17 cellular contexts compared by ENCODE assay signal in genomic region chrX:15382809-15383208, GRCh38. TPM values are rescaled to one million over a fixed set of nuclear protein-coding genes. Genes with fewer than 3 reads are reported as not detected.
A peak's percentile ranks its signal among the peaks of the same experiment; 100 is the strongest.
DNase-seq lines count a peak whose midpoint lies in the region; TF ChIP-seq lines count a peak whose summit lies in the region.
"Had no signal": no experiment of that assay in that cellular context is flagged by ENCODE, and none has a peak within 500 bp of the region (broad histone marks: within the 10 kb centered on the region; RNA-seq: fewer than 3 reads in every experiment).

No MANE protein-coding gene starts in this region.

- H3K9me3 ChIP-seq in breast epithelium (no peaks in the 10 kb centered on the region), endodermal cell (ENCODE audit: control insufficient read depth, low read length) (no peaks in the 10 kb centered on the region)
- H3K9me3 ChIP-seq: adrenal gland, gastroesophageal sphincter had no signal

- H3K4me1 ChIP-seq in breast epithelium: no peaks in the 10 kb centered on the region
- no peaks in the 10 kb centered on the region for H3K4me1 ChIP-seq in endodermal cell (ENCODE audit: control insufficient read depth, insufficient read depth, low read length)
- H3K4me1 ChIP-seq: adrenal gland, gastroesophageal sphincter had no signal

- CTCF ChIA-PET in MCF 10A (lab: Yijun Ruan, JAX): interaction anchor here (0.6 to 1.5 kb wide), 7 partner anchors 12 to 89 kb away, joined by 3 to 6 read pairs (median 3); no protein-coding TSS in a partner anchor

- TF ChIP-seq POLR2A in breast epithelium (IDR thresholded peaks at IDR 0.05): no peak

- POLR2A ChIA-PET in MCF 10A (lab: Yijun Ruan, JAX): no interaction called here

- H3K4me3 ChIP-seq in breast epithelium: peak overlapping the region in 2 of 3 donors; percentile 26 to 34
- no peak overlapping the region for H3K4me3 ChIP-seq in endodermal cell (ENCODE audit: low read length)
- H3K4me3 ChIP-seq: adrenal gland, gastroesophageal sphincter had no signal

- no peaks in the 10 kb centered on the region for H3K36me3 ChIP-seq in breast epithelium
- H3K36me3 ChIP-seq in endodermal cell (ENCODE audit: control insufficient read depth, insufficient read depth, low read length): no peaks in the 10 kb centered on the region
- H3K36me3 ChIP-seq: adrenal gland, gastroesophageal sphincter had no signal

- no peak overlapping the region for H3K27ac Mint-ChIP-seq in MCF 10A (ENCODE audit: low read depth, unreplicated experiment)
- H3K27ac Mint-ChIP-seq in endodermal cell: no peak overlapping the region
- H3K27ac Mint-ChIP-seq in progenitor cell of endocrine pancreas: no peak overlapping the region
- H3K27ac Mint-ChIP-seq in T-helper 2 cell treated with Interferon-gamma antibody and Interleukin-4, amounts not matched to agents 5 μg/mL and 100 μg/mL, for 36 hours: no peak overlapping the region
- H3K27ac Mint-ChIP-seq: CD8-positive, alpha-beta T cell; natural killer cell; WTC11 had no signal

- no peaks in the 10 kb centered on the region for H3K4me1 Mint-ChIP-seq in MCF 10A (ENCODE audit: insufficient read depth, unreplicated experiment)
- H3K4me1 Mint-ChIP-seq in endodermal cell: peaks cover 7% of the 10 kb centered on the region
- peaks cover 9% of the 10 kb centered on the region for H3K4me1 Mint-ChIP-seq in progenitor cell of endocrine pancreas (ENCODE audit: low read depth)
- no peaks in the 10 kb centered on the region for H3K4me1 Mint-ChIP-seq in T-helper 2 cell treated with Interferon-gamma antibody and Interleukin-4, amounts not matched to agents 5 μg/mL and 100 μg/mL, for 36 hours (ENCODE audit: low read depth)
- H3K4me1 Mint-ChIP-seq: central memory CD8-positive, alpha-beta T cell; natural killer cell had no signal

- H3K4me3 Mint-ChIP-seq in MCF 10A (ENCODE audit: unreplicated experiment) (no peak overlapping the region), endodermal cell (no peak overlapping the region), progenitor cell of endocrine pancreas (ENCODE audit: low read depth) (no peak overlapping the region)
- no peak overlapping the region for H3K4me3 Mint-ChIP-seq in T-helper 2 cell treated with Interferon-gamma antibody and Interleukin-4, amounts not matched to agents 5 μg/mL and 100 μg/mL, for 36 hours
- H3K4me3 Mint-ChIP-seq: CD8-positive, alpha-beta T cell; central memory CD8-positive, alpha-beta T cell; natural killer cell; WTC11 had no signal

- H3K27me3 Mint-ChIP-seq in MCF 10A (ENCODE audit: insufficient read depth, unreplicated experiment): peaks cover 42% of the 10 kb centered on the region
- no peaks in the 10 kb centered on the region for H3K27me3 Mint-ChIP-seq in endodermal cell (ENCODE audit: insufficient read depth)
- no peaks in the 10 kb centered on the region for H3K27me3 Mint-ChIP-seq in progenitor cell of endocrine pancreas
- H3K27me3 Mint-ChIP-seq in T-helper 2 cell treated with Interferon-gamma antibody and Interleukin-4, amounts not matched to agents 5 μg/mL and 100 μg/mL, for 36 hours (ENCODE audit: low read depth): no peaks in the 10 kb centered on the region

- H3K9me3 Mint-ChIP-seq in MCF 10A (ENCODE audit: unreplicated experiment): no peaks in the 10 kb centered on the region
- no peaks in the 10 kb centered on the region for H3K9me3 Mint-ChIP-seq in endodermal cell
- no peaks in the 10 kb centered on the region for H3K9me3 Mint-ChIP-seq in progenitor cell of endocrine pancreas (ENCODE audit: low read depth)
- H3K9me3 Mint-ChIP-seq in T-helper 2 cell treated with Interferon-gamma antibody and Interleukin-4, amounts not matched to agents 5 μg/mL and 100 μg/mL, for 36 hours: no peaks in the 10 kb centered on the region
- H3K9me3 Mint-ChIP-seq: CD8-positive, alpha-beta T cell; central memory CD8-positive, alpha-beta T cell; natural killer cell; WTC11 had no signal

- H3K9ac ChIP-seq in endodermal cell (ENCODE audit: extremely low read depth, low read length, poor library complexity, severe bottlenecking): no peak overlapping the region

- intact Hi-C loops in breast epithelium (cut with DNase I; ENCODE audit: low total_unique reads): no loop called here
- intact Hi-C loops in MCF 10A (cut with micrococcal nuclease): no loop called here
- intact Hi-C loops in posterior vena cava (cut with DNase I): no loop called here

- WGBS in endodermal cell (ENCODE audit: insufficient coverage in 1 of 2, insufficient read length in 1 of 2), 2 experiments: 82% methylated on average over 6 of the region's 8 CpGs; no CpG with 5 or more reads in 1 of the 2 experiments

- no TSS peak for BruUV-seq in MCF 10A (replicated peaks; lab: Mats Ljungman, UMichigan)

- H3K27ac ChIP-seq in breast epithelium (peak overlapping the region in 1 of 2 donors; percentile 68), endodermal cell (ENCODE audit: low read depth, low read length) (no peak overlapping the region)
- H3K27ac ChIP-seq: adrenal gland, gastroesophageal sphincter had no signal

- no peak for DNase-seq in breast epithelium (ENCODE audit: low spot score in 2 of 2)
- DNase-seq in MCF 10A (ENCODE audit: unreplicated experiment): no peak
- peak; percentile 7 for DNase-seq in NCI-H82 treated with DMSO at 0.1 percent for 48 hours (lab: John Stamatoyannopoulos, UW; ENCODE audit: unreplicated experiment)
- no peak for DNase-seq in endodermal cell
- no peak for DNase-seq in progenitor cell of endocrine pancreas (ENCODE audit: low spot score, unreplicated experiment)
- no peak for DNase-seq in posterior vena cava (ENCODE audit: low spot score)
- DNase-seq in T-helper 2 cell treated with Interferon-gamma antibody and Interleukin-4, amounts not matched to agents 5 μg/mL and 100 μg/mL, for 36 hours (ENCODE audit: low spot score): no peak
- DNase-seq in stimulated activated CD4-positive, alpha-beta T cell treated with anti-CD3 and anti-CD28 coated beads, Interleukin-2, amount 100 ng/mL, for 24 hours: no peak
- DNase-seq: adrenal gland; CD8-positive, alpha-beta T cell; HCEC 1CT; natural killer cell; RPMI8226; stimulated activated naive CD4-positive, alpha-beta T cell treated with Interleukin-2 at 50 U/mL for 16 hours had no signal

- TF ChIP-seq CTCF in breast epithelium (IDR thresholded peaks at IDR 0.05) (no peak), MCF 10A (IDR thresholded peaks at IDR 0.05; ENCODE audit: unreplicated experiment) (no peak), endodermal cell (conservative IDR thresholded peaks at IDR 0.05) (peak; percentile 64), progenitor cell of endocrine pancreas (IDR thresholded peaks at IDR 0.05; ENCODE audit: unreplicated experiment) (peak; percentile 34)

- peaks cover 0 to 35% of the 10 kb centered on the region in 2 donors for H3K27me3 ChIP-seq in breast epithelium
- no peaks in the 10 kb centered on the region for H3K27me3 ChIP-seq in endodermal cell (ENCODE audit: control insufficient read depth, insufficient read depth, low read length, poor library complexity, severe bottlenecking)
- H3K27me3 ChIP-seq: adrenal gland, gastroesophageal sphincter had no signal

- H3K36me3 Mint-ChIP-seq in MCF 10A (ENCODE audit: insufficient read depth, unreplicated experiment) (no peaks in the 10 kb centered on the region), endodermal cell (ENCODE audit: low read depth) (peaks cover 2% of the 10 kb centered on the region), progenitor cell of endocrine pancreas (ENCODE audit: insufficient read depth) (peaks cover 1% of the 10 kb centered on the region)
- H3K36me3 Mint-ChIP-seq in T-helper 2 cell treated with Interferon-gamma antibody and Interleukin-4, amounts not matched to agents 5 μg/mL and 100 μg/mL, for 36 hours (ENCODE audit: low read depth): no peaks in the 10 kb centered on the region
- H3K36me3 Mint-ChIP-seq: CD8-positive, alpha-beta T cell; natural killer cell; WTC11 had no signal

RNA-seq across cellular contexts. Expression of gene VEGFD, which starts 1.4 kb away (rescaled TPM):
- total RNA-seq in breast epithelium: 10 to 100 TPM in 1 of 3 donors, 1 to 10 TPM in 2; 6.0 to 10.2 (median 7.0) TPM
- not detected in 2 replicates for total RNA-seq in MCF 10A (2022)
- total RNA-seq in endodermal cell: under 1 TPM; 0.27 to 0.42 TPM
- 1.5 TPM for polyA plus RNA-seq in endodermal cell (2013, experiment 1 of 2)
- polyA plus RNA-seq in endodermal cell (2013, experiment 2 of 2): 1.5 TPM
- total RNA-seq in progenitor cell of endocrine pancreas: 0.22 and 0.47 TPM in 2 replicates
- 1 to 10 TPM; 2.7 to 4.1 TPM for total RNA-seq in posterior vena cava
- total RNA-seq: CD8-positive, alpha-beta T cell; natural killer cell; WTC11 had no signal

RNA-seq across cellular contexts. Expression of gene PIGA, which starts 47.5 kb away (rescaled TPM):
- total RNA-seq in breast epithelium (10 to 100 TPM in 2 of 3 donors, 1 to 10 TPM in 1; 9.8 to 19.2 (median 14.4) TPM), MCF 10A (2022) (17.3 and 22.7 TPM in 2 replicates), endodermal cell (10 to 100 TPM; 12.6 to 21.6 TPM), progenitor cell of endocrine pancreas (22.0 and 22.9 TPM in 2 replicates), posterior vena cava (10 to 100 TPM; 11.4 to 11.9 TPM)
- 12.0 TPM for polyA plus RNA-seq in endodermal cell (2013, experiment 1 of 2)
- polyA plus RNA-seq in endodermal cell (2013, experiment 2 of 2): 10.2 TPM

Comparison
In these comparisons a context has a peak if more than half of its experiments do, and no peak if none do; other contexts are left out.
1. CTCF ChIP-seq: peak in endodermal cell (single experiment) and progenitor cell of endocrine pancreas (single experiment); none in breast epithelium (0 of 3) and MCF 10A (single experiment).